32 cellular contexts compared by ENCODE assay signal in the genomic region with DNA sequence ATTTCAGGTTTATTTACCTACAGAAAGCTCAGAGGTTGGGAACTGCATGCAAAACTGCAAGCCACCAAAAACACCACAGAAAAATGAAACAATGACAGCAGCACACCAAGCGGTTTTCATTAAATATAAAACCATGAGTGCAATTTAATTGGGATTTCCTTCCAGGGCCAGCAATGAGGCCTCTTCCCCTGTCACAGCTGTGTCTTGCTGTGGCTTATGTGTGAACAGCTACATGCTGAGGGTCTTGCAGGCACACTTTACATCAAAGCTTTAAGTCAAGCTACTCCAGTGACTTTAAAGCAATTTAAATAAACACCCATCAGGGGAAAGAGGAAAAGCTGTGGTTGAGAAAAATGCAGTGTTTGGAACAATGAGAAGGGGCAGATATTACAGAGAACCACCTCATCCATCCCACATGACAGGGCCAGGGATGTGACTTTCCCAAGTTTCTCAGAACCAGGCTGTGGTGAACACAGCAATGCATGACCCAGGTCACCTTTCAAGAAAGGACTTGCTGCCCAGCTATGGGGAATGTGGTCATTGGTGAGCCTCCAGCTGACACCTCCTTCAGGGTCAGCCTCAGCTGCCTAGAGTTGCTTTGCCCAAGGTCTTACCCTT.
DNase-seq lines count a peak whose midpoint lies in the region; ATAC-seq and TF ChIP-seq lines count a peak whose summit lies in the region.
"Had no signal": no experiment of that assay in that cellular context is flagged by ENCODE, and none has a peak within 500 bp of the region (broad histone marks: within the 10 kb centered on the region; RNA-seq: fewer than 3 reads in every experiment).

No MANE protein-coding gene starts in this region.

- H3K27me3 Mint-ChIP-seq in MCF 10A (ENCODE audit: insufficient read depth, unreplicated experiment) = no peaks in the 10 kb centered on the region
- H3K27me3 Mint-ChIP-seq: activated naive CD8-positive, alpha-beta T cell treated with anti-CD3 and anti-CD28 coated beads, Interleukin-2, amount 10 ng/mL, durations not matched to agents 7 days and 5 days; B cell; progenitor cell of endocrine pancreas; stimulated activated naive CD8-positive, alpha-beta T cell treated with anti-CD3 and anti-CD28 coated beads, Interleukin-15, amount 100 ng/mL, for 72 hours had no signal

- ATAC-seq in HG03039 (IDR thresholded peaks at IDR 0.05; ENCODE audit: unreplicated experiment) (no peak), left ventricle myocardium superior (no peak)
- ATAC-seq: activated CD4-positive, CD25-positive, alpha-beta regulatory T cell treated with anti-CD3 and anti-CD28 coated beads, Interleukin-2, amount 50 U/mL, for 24 hours; activated CD8-positive, alpha-beta T cell treated with anti-CD3 and anti-CD28 coated beads, Interleukin-2, amount 10 ng/mL, durations not matched to agents 7 days and 5 days; gastrocnemius medialis; left lung; stimulated activated naive CD8-positive, alpha-beta T cell treated with anti-CD3 and anti-CD28 coated beads, Interleukin-15, amount 100 ng/mL, for 72 hours had no signal

- in situ Hi-C loops in mammary epithelial cell (cut with MboI; ENCODE audit: low sequenced_read_pairs in 2 of 2) (no loop called here), astrocyte of the cerebellum (cut with HindIII; ENCODE audit: low sequenced_read_pairs) (no loop called here)

- H3K4me3 ChIP-seq in mammary epithelial cell (replicated peaks in 1 of 3; ENCODE audit: insufficient read depth in 1 of 3, low read depth in 2 of 3, low read length in 3 of 3) (no peak overlapping the region), astrocyte of the cerebellum (ENCODE audit: low read depth, low read length) (no peak overlapping the region)
- H3K4me3 ChIP-seq: gastrocnemius medialis, left lung, sigmoid colon, thyroid gland had no signal

- no peaks in the 10 kb centered on the region for H3K9me3 Mint-ChIP-seq in MCF 10A (ENCODE audit: unreplicated experiment)
- H3K9me3 Mint-ChIP-seq: activated naive CD8-positive, alpha-beta T cell treated with anti-CD3 and anti-CD28 coated beads, Interleukin-2, amount 10 ng/mL, durations not matched to agents 7 days and 5 days; immature natural killer cell; neural crest cell; stimulated activated naive CD8-positive, alpha-beta T cell treated with anti-CD3 and anti-CD28 coated beads, Interleukin-15, amount 100 ng/mL, for 72 hours had no signal

- no peaks in the 10 kb centered on the region for H3K4me1 ChIP-seq in mammary epithelial cell (ENCODE audit: insufficient read depth, low read length)
- H3K4me1 ChIP-seq: gastrocnemius medialis, sigmoid colon, thyroid gland had no signal

- intact Hi-C loops in mammary epithelial cell (cut with micrococcal nuclease) = loop anchor here (10.0 kb wide), 1 partner anchor 141 kb away; no protein-coding TSS in a partner anchor
- intact Hi-C loops in MCF 10A (cut with micrococcal nuclease) = no loop called here
- intact Hi-C loops in left ventricle myocardium superior (cut with micrococcal nuclease) = no loop called here

- no peak overlapping the region for H3K9ac ChIP-seq in mammary epithelial cell (ENCODE audit: insufficient read depth, low read length)

- H3K4me3 Mint-ChIP-seq in MCF 10A (ENCODE audit: unreplicated experiment) = no peak overlapping the region
- H3K4me3 Mint-ChIP-seq: activated CD8-positive, alpha-beta T cell treated with anti-CD3 and anti-CD28 coated beads, Interleukin-2, amount 10 ng/mL, durations not matched to agents 7 days and 5 days; activated naive CD8-positive, alpha-beta T cell treated with anti-CD3 and anti-CD28 coated beads, Interleukin-2, amount 10 ng/mL, durations not matched to agents 7 days and 5 days; B cell; immature natural killer cell; neural crest cell; stimulated activated naive CD8-positive, alpha-beta T cell treated with anti-CD3 and anti-CD28 coated beads, Interleukin-15, amount 100 ng/mL, for 72 hours had no signal

- peaks cover 2% of the 10 kb centered on the region for H3K27me3 ChIP-seq in mammary epithelial cell (ENCODE audit: insufficient read depth, low read length)
- H3K27me3 ChIP-seq: gastrocnemius medialis, left lung, sigmoid colon, thyroid gland had no signal

- H3K27ac ChIP-seq in mammary epithelial cell (ENCODE audit: insufficient read depth, low read depth, low read length) = no peak overlapping the region
- H3K27ac ChIP-seq: 22Rv1, gastrocnemius medialis, left lung, sigmoid colon, thyroid gland had no signal

- no peaks in the 10 kb centered on the region for H3K4me1 Mint-ChIP-seq in MCF 10A (ENCODE audit: insufficient read depth, unreplicated experiment)
- H3K4me1 Mint-ChIP-seq: activated naive CD8-positive, alpha-beta T cell treated with anti-CD3 and anti-CD28 coated beads, Interleukin-2, amount 10 ng/mL, durations not matched to agents 7 days and 5 days; B cell; neural crest cell; stimulated activated naive CD8-positive, alpha-beta T cell treated with anti-CD3 and anti-CD28 coated beads, Interleukin-15, amount 100 ng/mL, for 72 hours had no signal

- dilution Hi-C loops in mammary epithelial cell (cut with HindIII; ENCODE audit: low sequenced_read_pairs) = no loop called here

- no peak overlapping the region for H3K4me2 ChIP-seq in mammary epithelial cell (ENCODE audit: insufficient read depth, low read depth, low read length)

- POLR2A ChIA-PET in MCF 10A (lab: Yijun Ruan, JAX) = no interaction called here

- H3K9me3 ChIP-seq in mammary epithelial cell (replicated peaks; ENCODE audit: insufficient read depth, low read length) = no peaks in the 10 kb centered on the region
- H3K9me3 ChIP-seq: gastrocnemius medialis, left lung, sigmoid colon, thyroid gland had no signal

- H3K27ac Mint-ChIP-seq in MCF 10A (ENCODE audit: low read depth, unreplicated experiment) = no peak overlapping the region
- H3K27ac Mint-ChIP-seq: activated CD8-positive, alpha-beta T cell treated with anti-CD3 and anti-CD28 coated beads, Interleukin-2, amount 10 ng/mL, durations not matched to agents 7 days and 5 days; activated naive CD8-positive, alpha-beta T cell treated with anti-CD3 and anti-CD28 coated beads, Interleukin-2, amount 10 ng/mL, durations not matched to agents 7 days and 5 days; B cell; progenitor cell of endocrine pancreas; stimulated activated naive CD8-positive, alpha-beta T cell treated with anti-CD3 and anti-CD28 coated beads, Interleukin-15, amount 100 ng/mL, for 72 hours had no signal

- CTCF ChIA-PET in mammary epithelial cell (lab: Charles Lee; ENCODE audit: low non-redundant PET) (interaction anchor here (0.7 kb wide), 1 partner anchor 11 kb away, joined by 4 read pairs; no protein-coding TSS in a partner anchor), MCF 10A (lab: Yijun Ruan, JAX) (interaction anchor here (0.6 to 0.7 kb wide), 2 partner anchors 95 to 225 kb away, joined by 3 to 4 read pairs; no protein-coding TSS in a partner anchor)

- H2AFZ ChIP-seq in mammary epithelial cell (ENCODE audit: low read depth, low read length) = no peak overlapping the region

- no peaks in the 10 kb centered on the region for H4K20me1 ChIP-seq in mammary epithelial cell (ENCODE audit: insufficient read depth, low read length)

- no peaks in the 10 kb centered on the region for H3K79me2 ChIP-seq in mammary epithelial cell (ENCODE audit: insufficient read depth, low read length)

- H3K36me3 Mint-ChIP-seq in MCF 10A (ENCODE audit: insufficient read depth, unreplicated experiment) = no peaks in the 10 kb centered on the region
- H3K36me3 Mint-ChIP-seq: activated naive CD8-positive, alpha-beta T cell treated with anti-CD3 and anti-CD28 coated beads, Interleukin-2, amount 10 ng/mL, durations not matched to agents 7 days and 5 days; immature natural killer cell had no signal

- DNase-seq in mammary epithelial cell = peak; percentile 18
- no peak for DNase-seq in MCF 10A (ENCODE audit: unreplicated experiment)
- peak; percentile 42 for DNase-seq in astrocyte of the cerebellum (ENCODE audit: low read depth)
- peak; percentile 44 for DNase-seq in left kidney (ENCODE audit: low read depth, low spot score)
- no peak for DNase-seq in NCI-H2081 treated with DMSO at 0.1 percent for 48 hours (lab: John Stamatoyannopoulos, UW)
- no peak for DNase-seq in left ventricle myocardium superior
- DNase-seq in DMS53 (lab: John Stamatoyannopoulos, UW) = no peak
- DNase-seq: activated CD8-positive, alpha-beta T cell treated with anti-CD3 and anti-CD28 coated beads, Interleukin-2, amount 10 ng/mL, durations not matched to agents 7 days and 5 days; activated effector memory CD4-positive, alpha-beta T cell treated with anti-CD3 and anti-CD28 coated beads, Interleukin-2, amount 50 U/mL, for 16 hours; activated naive CD8-positive, alpha-beta T cell treated with anti-CD3 and anti-CD28 coated beads, Interleukin-2, amount 10 ng/mL, durations not matched to agents 7 days and 5 days; activated T-cell treated with anti-CD3 and anti-CD28 coated beads for 4 hours; DMS79 treated with DMSO at 0.1 percent for 48 hours; effector memory CD4-positive, alpha-beta T cell; erythroblast; gastrocnemius medialis; hippocampal formation; immature natural killer cell; KG1; left lung; NCI-H2171; NCI-H524 treated with DMSO at 0.1 percent for 48 hours; NK-92 treated with Interleukin-12 subunit alpha and Interleukin-12 subunit beta, amount 100 ng/mL, for 24 hours; SIG-M5; sigmoid colon; stimulated activated naive CD8-positive, alpha-beta T cell treated with anti-CD3 and anti-CD28 coated beads, Interleukin-15, amount 100 ng/mL, for 72 hours; thyroid gland had no signal

- no peak for TF ChIP-seq CTCF in mammary epithelial cell (conservative IDR thresholded peaks at IDR 0.05 in 1 of 2, IDR thresholded peaks at IDR 0.05 in 1 of 2; ENCODE audit: extremely low read depth in 1 of 2, insufficient read depth in 1 of 2, low read depth in 1 of 2, low read length in 2 of 2)
- TF ChIP-seq CTCF in MCF 10A (IDR thresholded peaks at IDR 0.05; ENCODE audit: unreplicated experiment) = no peak
- no peak for TF ChIP-seq CTCF in astrocyte of the cerebellum (IDR thresholded peaks at IDR 0.05; ENCODE audit: low read depth, low read length, missing control alignments)

- BruUV-seq in mammary epithelial cell (replicated peaks; lab: Mats Ljungman, UMichigan) = no TSS peak
- BruUV-seq in MCF 10A (replicated peaks; lab: Mats Ljungman, UMichigan) = no TSS peak

- no peaks in the 10 kb centered on the region for H3K36me3 ChIP-seq in mammary epithelial cell (ENCODE audit: insufficient read depth, low read length)
- H3K36me3 ChIP-seq: gastrocnemius medialis, left lung, sigmoid colon, thyroid gland had no signal

- WGBS in mammary epithelial cell (ENCODE audit: low coverage, missing lambda C conversion rate) = 92% methylated on average over 1 of the region's 1 CpG

Comparison
In these comparisons a context has a peak if more than half of its experiments do, and no peak if none do; other contexts are left out.
1. DNase-seq: peak in mammary epithelial cell (single experiment), astrocyte of the cerebellum (single experiment) and left kidney (single experiment); none in MCF 10A (single experiment), NCI-H2081 treated with DMSO at 0.1 percent for 48 hours (single experiment), left ventricle myocardium superior (single experiment) and DMS53 (single experiment).